ENCODE assay signal across 9 cellular contexts in the genomic region with DNA sequence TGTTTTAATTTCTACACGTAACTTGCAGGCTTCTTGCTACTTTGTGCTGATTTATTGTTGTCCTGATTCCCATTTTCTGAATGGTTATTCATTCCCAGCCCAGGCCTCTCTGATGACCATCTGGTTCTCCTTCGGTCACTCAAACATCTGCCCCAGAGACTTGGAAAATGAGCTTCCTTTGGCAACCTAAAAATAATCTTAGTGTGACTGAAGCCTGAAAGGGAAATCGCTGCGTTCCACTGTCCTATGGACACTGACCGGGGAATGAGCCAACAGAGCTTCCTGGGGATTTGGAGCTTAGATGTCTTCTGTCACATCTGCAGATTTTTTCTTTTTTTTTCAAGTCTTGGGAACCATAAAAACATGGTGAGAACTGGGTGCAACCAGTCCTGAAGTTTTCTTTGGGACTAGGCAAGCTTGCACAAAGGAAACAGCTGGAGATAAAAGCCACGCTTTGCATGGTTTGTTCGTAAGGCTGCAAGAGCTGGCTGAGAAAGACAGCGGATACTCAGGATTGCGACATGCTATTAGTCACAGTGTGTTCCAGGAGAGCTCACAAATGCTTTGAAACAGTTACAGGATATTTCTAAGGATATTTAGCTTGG.
DNase-seq lines count a peak whose midpoint lies in the region; ATAC-seq and TF ChIP-seq lines count a peak whose summit lies in the region.
"Had no signal": no experiment of that assay in that cellular context is flagged by ENCODE, and none has a peak within 500 bp of the region (broad histone marks: within the 10 kb centered on the region; RNA-seq: fewer than 3 reads in every experiment).

No MANE protein-coding gene starts in this region.

- peak in 10 of 14 donors; percentile 18 to 66 (median 55) for DNase-seq in C1 segment of cervical spinal cord (lab: John Stamatoyannopoulos, UW)
- peak; percentile 36 for DNase-seq in Panc1 (ENCODE audit: low read depth, low spot score)
- peak in 1 of 3 donors; percentile 19 for DNase-seq in mucosa of descending colon
- DNase-seq in natural killer cell = no peak
- no peak for DNase-seq in T-cell
- no peak for DNase-seq in GM19238 (ENCODE audit: insufficient read length, low spot score)

- no peaks in the 10 kb centered on the region for H3K9me3 ChIP-seq in Panc1 (ENCODE audit: control insufficient read depth, insufficient read depth, low read depth, low read length)
- no peaks in the 10 kb centered on the region for H3K9me3 ChIP-seq in mucosa of descending colon

- POLR2A ChIA-PET in Panc1 (lab: Charles Lee) = no interaction called here
- POLR2A ChIA-PET in T-cell (lab: Charles Lee) = interaction anchor here in 1 of 2 donors (0.6 kb wide), 1 partner anchor 566 kb away, joined by 3 read pairs; no protein-coding TSS in a partner anchor

- ATAC-seq in Panc1 (0 out of 2 replicates have a peak, but pooled peaks have one; percentile 60), esophagus mucosa (peak; percentile 97), mucosa of descending colon (peak; percentile 65), natural killer cell (no peak), T-cell (replicated peaks in 1 of 4) (no peak), GM18505 (IDR thresholded peaks at IDR 0.05; ENCODE audit: unreplicated experiment) (no peak)

- no peaks in the 10 kb centered on the region for H3K36me3 Mint-ChIP-seq in natural killer cell
- H3K36me3 Mint-ChIP-seq in T-cell = no peaks in the 10 kb centered on the region

- H3K4me1 Mint-ChIP-seq in natural killer cell = peaks cover 4 to 5% of the 10 kb centered on the region in 2 donors
- H3K4me1 Mint-ChIP-seq in T-cell = peaks cover 4 to 7% (median 5%) of the 10 kb centered on the region in 3 donors

- H3K27ac Mint-ChIP-seq in natural killer cell (no peak overlapping the region), T-cell (no peak overlapping the region)
- H3K27ac Mint-ChIP-seq: dendritic cell treated with granulocyte-macrophage colony-stimulating factor and Interleukin-4, amounts not matched to agents 40 ng/mL and 50 ng/mL, for 4 days had no signal

- H3K4me3 Mint-ChIP-seq in natural killer cell (no peak overlapping the region), T-cell (no peak overlapping the region)
- H3K4me3 Mint-ChIP-seq: dendritic cell treated with granulocyte-macrophage colony-stimulating factor and Interleukin-4, amounts not matched to agents 40 ng/mL and 50 ng/mL, for 4 days had no signal

- H3K27ac ChIP-seq in Panc1 (ENCODE audit: low read length) = no peak overlapping the region

- no peak for TF ChIP-seq CTCF in Panc1 (IDR thresholded peaks at IDR 0.05)
- TF ChIP-seq CTCF in mucosa of descending colon (IDR thresholded peaks at IDR 0.05) = no peak
- TF ChIP-seq CTCF in natural killer cell (IDR thresholded peaks at IDR 0.05) = no peak

- in situ Hi-C loops in Panc1 (cut with HindIII; ENCODE audit: low pct_unique_long_range_greater_than_20kb, low sequenced_read_pairs) = no loop called here

- BruUV-seq in Panc1 (replicated peaks; lab: Mats Ljungman, UMichigan) = no TSS peak

- H3K27me3 ChIP-seq in Panc1 (ENCODE audit: control insufficient read depth, insufficient read depth, low read length) = no peaks in the 10 kb centered on the region; the same call in none of the 2 replicates

- H3K27me3 Mint-ChIP-seq in natural killer cell (ENCODE audit: low read depth in 2 of 2) (peaks cover 0 to 5% of the 10 kb centered on the region in 2 donors), T-cell (no peaks in the 10 kb centered on the region)
- H3K27me3 Mint-ChIP-seq: dendritic cell treated with granulocyte-macrophage colony-stimulating factor and Interleukin-4, amounts not matched to agents 40 ng/mL and 50 ng/mL, for 4 days had no signal

- intact Hi-C loops in Panc1 (cut with micrococcal nuclease; ENCODE audit: unreplicated experiment) = no loop called here
- intact Hi-C loops in mucosa of descending colon (cut with DNase I, micrococcal nuclease) = no loop called here
- intact Hi-C loops in natural killer cell (cut with micrococcal nuclease) = no loop called here

- CTCF ChIA-PET in Panc1 (lab: Charles Lee) (no interaction called here), T-cell (lab: Charles Lee) (interaction anchor here in 1 of 2 donors (0.9 kb wide), 1 partner anchor 11 kb away, joined by 3 read pairs; no protein-coding TSS in a partner anchor)

- H3K36me3 ChIP-seq in Panc1 (ENCODE audit: control insufficient read depth, insufficient read depth, low read length) (no peaks in the 10 kb centered on the region), mucosa of descending colon (ENCODE audit: low read depth) (no peaks in the 10 kb centered on the region)

- TF ChIP-seq POLR2A in GM18505 (IDR thresholded peaks at IDR 0.05; ENCODE audit: borderline replicate concordance, extremely low read depth, insufficient read depth, insufficient read length) = no peak

- H3K4me3 ChIP-seq in Panc1 (ENCODE audit: low read depth in 2 of 2, low read length in 2 of 2) (no peak overlapping the region), mucosa of descending colon (no peak overlapping the region)

- no peaks in the 10 kb centered on the region for H3K4me1 ChIP-seq in Panc1 (ENCODE audit: control insufficient read depth, insufficient read depth, low read length)
- no peaks in the 10 kb centered on the region for H3K4me1 ChIP-seq in mucosa of descending colon (ENCODE audit: low read depth)

- H3K9me3 Mint-ChIP-seq in natural killer cell (no peaks in the 10 kb centered on the region), T-cell (no peaks in the 10 kb centered on the region)
- H3K9me3 Mint-ChIP-seq: dendritic cell treated with granulocyte-macrophage colony-stimulating factor and Interleukin-4, amounts not matched to agents 40 ng/mL and 50 ng/mL, for 4 days had no signal

Comparison
In these comparisons a context has a peak if more than half of its experiments do, and no peak if none do; other contexts are left out.
1. DNase-seq: peak in C1 segment of cervical spinal cord (10 of 14) and Panc1 (single experiment); none in natural killer cell (single experiment), T-cell (0 of 34) and GM19238 (single experiment).
2. ATAC-seq: peak in Panc1 (single experiment), esophagus mucosa (single experiment) and mucosa of descending colon (single experiment); none in natural killer cell (0 of 3), T-cell (0 of 4) and GM18505 (single experiment).